ENCODE assay signal across 1 cellular context in genomic region chrX:38654302-38654701, GRCh38.
TF ChIP-seq lines count a peak whose summit lies in the region.

No MANE protein-coding gene starts in this region.

TF ChIP-seq in WTC11, 78 proteins besides CTCF, POLR2A, EP300 and RAD21 (continued from another document):
- TF ChIP-seq, protein P1, sequence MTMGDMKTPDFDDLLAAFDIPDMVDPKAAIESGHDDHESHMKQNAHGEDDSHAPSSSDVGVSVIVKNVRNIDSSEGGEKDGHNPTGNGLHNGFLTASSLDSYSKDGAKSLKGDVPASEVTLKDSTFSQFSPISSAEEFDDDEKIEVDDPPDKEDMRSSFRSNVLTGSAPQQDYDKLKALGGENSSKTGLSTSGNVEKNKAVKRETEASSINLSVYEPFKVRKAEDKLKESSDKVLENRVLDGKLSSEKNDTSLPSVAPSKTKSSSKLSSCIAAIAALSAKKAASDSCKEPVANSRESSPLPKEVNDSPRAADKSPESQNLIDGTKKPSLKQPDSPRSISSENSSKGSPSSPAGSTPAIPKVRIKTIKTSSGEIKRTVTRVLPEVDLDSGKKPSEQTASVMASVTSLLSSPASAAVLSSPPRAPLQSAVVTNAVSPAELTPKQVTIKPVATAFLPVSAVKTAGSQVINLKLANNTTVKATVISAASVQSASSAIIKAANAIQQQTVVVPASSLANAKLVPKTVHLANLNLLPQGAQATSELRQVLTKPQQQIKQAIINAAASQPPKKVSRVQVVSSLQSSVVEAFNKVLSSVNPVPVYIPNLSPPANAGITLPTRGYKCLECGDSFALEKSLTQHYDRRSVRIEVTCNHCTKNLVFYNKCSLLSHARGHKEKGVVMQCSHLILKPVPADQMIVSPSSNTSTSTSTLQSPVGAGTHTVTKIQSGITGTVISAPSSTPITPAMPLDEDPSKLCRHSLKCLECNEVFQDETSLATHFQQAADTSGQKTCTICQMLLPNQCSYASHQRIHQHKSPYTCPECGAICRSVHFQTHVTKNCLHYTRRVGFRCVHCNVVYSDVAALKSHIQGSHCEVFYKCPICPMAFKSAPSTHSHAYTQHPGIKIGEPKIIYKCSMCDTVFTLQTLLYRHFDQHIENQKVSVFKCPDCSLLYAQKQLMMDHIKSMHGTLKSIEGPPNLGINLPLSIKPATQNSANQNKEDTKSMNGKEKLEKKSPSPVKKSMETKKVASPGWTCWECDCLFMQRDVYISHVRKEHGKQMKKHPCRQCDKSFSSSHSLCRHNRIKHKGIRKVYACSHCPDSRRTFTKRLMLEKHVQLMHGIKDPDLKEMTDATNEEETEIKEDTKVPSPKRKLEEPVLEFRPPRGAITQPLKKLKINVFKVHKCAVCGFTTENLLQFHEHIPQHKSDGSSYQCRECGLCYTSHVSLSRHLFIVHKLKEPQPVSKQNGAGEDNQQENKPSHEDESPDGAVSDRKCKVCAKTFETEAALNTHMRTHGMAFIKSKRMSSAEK (CRISPR knock-in tag; IDR thresholded peaks at IDR 0.05; ENCODE audit: borderline replicate concordance) = no peak
